In the genomic region with DNA sequence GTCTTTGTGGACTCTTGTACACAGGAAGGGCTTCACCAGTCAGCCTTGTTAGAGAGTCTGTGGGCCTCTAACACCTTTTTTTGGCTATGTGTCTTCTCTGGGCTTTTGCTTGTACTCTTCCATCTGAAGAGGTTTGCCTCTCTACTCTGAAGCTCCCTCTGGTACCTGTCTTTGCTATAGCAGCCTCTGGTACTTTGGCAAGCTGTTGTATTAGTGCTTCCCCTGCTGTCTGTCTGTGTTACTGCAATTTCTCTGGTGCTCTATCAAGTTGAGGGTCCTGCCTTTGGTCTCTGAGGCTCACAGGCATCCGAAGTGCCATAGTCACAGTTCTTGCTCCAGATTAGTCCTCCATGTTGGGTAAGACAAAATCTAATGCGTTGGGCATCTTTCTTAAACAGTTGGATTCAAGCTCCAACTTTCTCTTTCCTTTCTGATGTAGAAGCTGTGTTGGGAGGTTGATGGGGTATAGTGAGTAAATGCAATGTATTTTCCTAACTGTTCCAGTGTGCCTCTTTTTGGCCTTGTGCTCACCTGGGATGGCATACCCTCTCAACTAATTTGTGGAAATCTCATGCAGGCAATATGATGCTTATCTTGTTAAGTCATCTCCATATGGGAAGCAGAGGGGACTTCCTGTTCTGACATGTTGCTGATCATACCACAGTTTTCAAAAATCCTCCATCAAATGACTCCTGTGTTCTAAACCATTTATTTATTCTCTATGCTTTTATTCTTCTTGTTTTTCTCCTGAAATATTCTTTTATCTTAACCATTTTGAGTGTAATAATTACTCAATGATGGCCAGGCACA, we compare ENCODE assay signal across 8 cellular contexts.
DNase-seq lines count a peak whose midpoint lies in the region; ATAC-seq and TF ChIP-seq lines count a peak whose summit lies in the region.

No MANE protein-coding gene starts in this region.

- H3K9me3 ChIP-seq in heart right ventricle, result no peaks in the 10 kb centered on the region

- TF ChIP-seq CTCF in heart right ventricle (IDR thresholded peaks at IDR 0.05), result peak; percentile 6 to 59 (median 43)

- POLR2A ChIA-PET in activated CD4-positive, alpha-beta T cell treated with anti-CD3 and anti-CD28 coated beads for 36 hours (lab: Charles Lee), result interaction anchor here (1.0 kb wide), 1 partner anchor 88 kb away, joined by 3 read pairs; the partner anchor contains the start of gene ATF7IP
- POLR2A ChIA-PET in activated CD4-positive, alpha-beta memory T cell treated with anti-CD3 and anti-CD28 coated beads for 36 hours (lab: Charles Lee), result interaction anchor here (1.3 to 1.6 kb wide), 2 partner anchors 67 to 89 kb away, joined by 4 to 5 read pairs; partner anchors contain the start of gene ATF7IP

- H3K4me1 Mint-ChIP-seq in activated CD4-positive, alpha-beta T cell treated with anti-CD3 and anti-CD28 coated beads for 36 hours, result peaks cover 46% of the 10 kb centered on the region
- H3K4me1 Mint-ChIP-seq in activated CD4-positive, alpha-beta memory T cell treated with anti-CD3 and anti-CD28 coated beads for 36 hours (ENCODE audit: low read depth), result peaks cover 56% of the 10 kb centered on the region
- peaks cover 57% of the 10 kb centered on the region for H3K4me1 Mint-ChIP-seq in stimulated activated naive CD8-positive, alpha-beta T cell treated with anti-CD3 and anti-CD28 coated beads, Interleukin-15, amount 100 ng/mL, for 72 hours

- peak; percentile 42 for DNase-seq in activated CD4-positive, alpha-beta T cell treated with anti-CD3 and anti-CD28 coated beads for 36 hours
- no peak for DNase-seq in activated CD4-positive, alpha-beta T cell treated with anti-CD3 and anti-CD28 coated beads, Interleukin-2, amount 50 U/mL, for 1 hour
- DNase-seq in NCI-H1694 (lab: John Stamatoyannopoulos, UW) (peak; percentile 28), heart right ventricle (no peak), substantia nigra (lab: John Stamatoyannopoulos, UW) (no peak)
- DNase-seq in activated CD4-positive, alpha-beta memory T cell treated with anti-CD3 and anti-CD28 coated beads for 36 hours, result peak; percentile 31
- DNase-seq in stimulated activated naive CD8-positive, alpha-beta T cell treated with anti-CD3 and anti-CD28 coated beads, Interleukin-15, amount 100 ng/mL, for 72 hours, result peak; percentile 20 to 22

- peak overlapping the region; percentile 78 for H3K27ac Mint-ChIP-seq in activated CD4-positive, alpha-beta T cell treated with anti-CD3 and anti-CD28 coated beads for 36 hours
- peak overlapping the region; percentile 77 for H3K27ac Mint-ChIP-seq in activated CD4-positive, alpha-beta memory T cell treated with anti-CD3 and anti-CD28 coated beads for 36 hours
- H3K27ac Mint-ChIP-seq in stimulated activated naive CD8-positive, alpha-beta T cell treated with anti-CD3 and anti-CD28 coated beads, Interleukin-15, amount 100 ng/mL, for 72 hours, result peak overlapping the region; percentile 24 to 57

- peaks cover 70% of the 10 kb centered on the region for H3K36me3 Mint-ChIP-seq in activated CD4-positive, alpha-beta T cell treated with anti-CD3 and anti-CD28 coated beads for 36 hours (ENCODE audit: low read depth)
- H3K36me3 Mint-ChIP-seq in activated CD4-positive, alpha-beta memory T cell treated with anti-CD3 and anti-CD28 coated beads for 36 hours, result peaks cover 64% of the 10 kb centered on the region

- intact Hi-C loops in activated CD4-positive, alpha-beta T cell treated with anti-CD3 and anti-CD28 coated beads for 36 hours (cut with DNase I, micrococcal nuclease), result loop anchor here (1.0 to 5.0 kb wide), 7 partner anchors 57 to 217 kb away; partner anchors contain the start of gene ATF7IP (in 2 of the 2)
- intact Hi-C loops in activated CD4-positive, alpha-beta memory T cell treated with anti-CD3 and anti-CD28 coated beads for 36 hours (cut with micrococcal nuclease), result loop anchor here (1.0 to 2.0 kb wide), 5 partner anchors 24 to 216 kb away; partner anchors contain the start of gene ATF7IP
- intact Hi-C loops in heart right ventricle (cut with DNase I), result loop anchor here in 2 of 10 donors (5.0 to 10.0 kb wide), 3 partner anchors 90 to 210 kb away; partner anchors contain the start of gene ATF7IP (in 1 of the 2)

- no peaks in the 10 kb centered on the region for H3K27me3 ChIP-seq in heart right ventricle

- H3K4me3 ChIP-seq in heart right ventricle, result no peak overlapping the region

- H3K27ac ChIP-seq in heart right ventricle, result no peak overlapping the region
- H3K27ac ChIP-seq in substantia nigra (ENCODE audit: low read depth, low read length, poor library complexity, severe bottlenecking), result no peak overlapping the region

- peaks cover 0 to 27% (median 0%) of the 10 kb centered on the region in 9 donors for H3K4me1 ChIP-seq in heart right ventricle

- 49 to 67% methylated on average over 2 of the region's 2 CpGs for WGBS in heart right ventricle, 2 donors

- H3K4me3 Mint-ChIP-seq in activated CD4-positive, alpha-beta T cell treated with anti-CD3 and anti-CD28 coated beads for 36 hours, result no peak overlapping the region
- peak overlapping the region; percentile 20 for H3K4me3 Mint-ChIP-seq in activated CD4-positive, alpha-beta memory T cell treated with anti-CD3 and anti-CD28 coated beads for 36 hours
- H3K4me3 Mint-ChIP-seq in stimulated activated naive CD8-positive, alpha-beta T cell treated with anti-CD3 and anti-CD28 coated beads, Interleukin-15, amount 100 ng/mL, for 72 hours, result peak overlapping the region in 1 of 2 donors; percentile 59

- peaks cover 11% of the 10 kb centered on the region for H3K9me3 Mint-ChIP-seq in activated CD4-positive, alpha-beta T cell treated with anti-CD3 and anti-CD28 coated beads for 36 hours (ENCODE audit: low read depth)
- no peaks in the 10 kb centered on the region for H3K9me3 Mint-ChIP-seq in activated CD4-positive, alpha-beta memory T cell treated with anti-CD3 and anti-CD28 coated beads for 36 hours
- peaks cover 10 to 19% of the 10 kb centered on the region in 2 donors for H3K9me3 Mint-ChIP-seq in stimulated activated naive CD8-positive, alpha-beta T cell treated with anti-CD3 and anti-CD28 coated beads, Interleukin-15, amount 100 ng/mL, for 72 hours

- peaks cover 0 to 94% (median 14%) of the 10 kb centered on the region in 9 donors for H3K36me3 ChIP-seq in heart right ventricle

- no peaks in the 10 kb centered on the region for H3K27me3 Mint-ChIP-seq in activated CD4-positive, alpha-beta T cell treated with anti-CD3 and anti-CD28 coated beads for 36 hours
- no peaks in the 10 kb centered on the region for H3K27me3 Mint-ChIP-seq in activated CD4-positive, alpha-beta memory T cell treated with anti-CD3 and anti-CD28 coated beads for 36 hours
- H3K27me3 Mint-ChIP-seq in stimulated activated naive CD8-positive, alpha-beta T cell treated with anti-CD3 and anti-CD28 coated beads, Interleukin-15, amount 100 ng/mL, for 72 hours, result no peaks in the 10 kb centered on the region

- peak; percentile 92 for ATAC-seq in activated CD4-positive, alpha-beta T cell treated with anti-CD3 and anti-CD28 coated beads for 36 hours
- ATAC-seq in GM21825 (IDR thresholded peaks at IDR 0.05; ENCODE audit: unreplicated experiment), result peak; percentile 55
- peak in 3 of 8 donors; percentile 38 to 46 (median 45) for ATAC-seq in heart right ventricle
- peak; percentile 86 for ATAC-seq in stimulated activated naive CD8-positive, alpha-beta T cell treated with anti-CD3 and anti-CD28 coated beads, Interleukin-15, amount 100 ng/mL, for 72 hours

- CTCF ChIA-PET in activated CD4-positive, alpha-beta T cell treated with anti-CD3 and anti-CD28 coated beads for 36 hours (lab: Charles Lee), result interaction anchor here (0.6 to 4.4 kb wide), 22 partner anchors 9 to 225 kb away, joined by 3 to 30 read pairs (median 4); partner anchors contain the start of gene ATF7IP
- CTCF ChIA-PET in activated CD4-positive, alpha-beta memory T cell treated with anti-CD3 and anti-CD28 coated beads for 36 hours (lab: Charles Lee), result interaction anchor here (0.6 to 5.4 kb wide), 26 partner anchors 9 to 542 kb away, joined by 3 to 58 read pairs (median 4); partner anchors contain the start of gene ATF7IP

Comparison
In these comparisons a context has a peak if more than half of its experiments do, and no peak if none do; other contexts are left out.
1. DNase-seq: peak in activated CD4-positive, alpha-beta T cell treated with anti-CD3 and anti-CD28 coated beads for 36 hours (single experiment), NCI-H1694 (single experiment), activated CD4-positive, alpha-beta memory T cell treated with anti-CD3 and anti-CD28 coated beads for 36 hours (single experiment) and stimulated activated naive CD8-positive, alpha-beta T cell treated with anti-CD3 and anti-CD28 coated beads, Interleukin-15, amount 100 ng/mL, for 72 hours (2 of 2); none in activated CD4-positive, alpha-beta T cell treated with anti-CD3 and anti-CD28 coated beads, Interleukin-2, amount 50 U/mL, for 1 hour (single experiment), heart right ventricle (0 of 2) and substantia nigra (0 of 49).
2. Peak in every context shown above with its lines, with median percentiles within 50 percentile points of each other: H3K27ac Mint-ChIP-seq.